Comparison of ENCODE assay signal across 1 cellular context in genomic region chr5:14421851-14422250, GRCh38.
TF ChIP-seq lines count a peak whose summit lies in the region.

No MANE protein-coding gene starts in this region.

TF ChIP-seq in IMR-90, 13 proteins besides CTCF, POLR2A, EP300 and RAD21:
- TF ChIP-seq MXI1 (IDR thresholded peaks at IDR 0.05; ENCODE audit: borderline replicate concordance, low read depth, low read length): no peak
- no peak for TF ChIP-seq FOS (IDR thresholded peaks at IDR 0.05; ENCODE audit: low read depth, low read length)
- TF ChIP-seq RFX5 (IDR thresholded peaks at IDR 0.05; ENCODE audit: low read depth, low read length): no peak
- TF ChIP-seq, protein P1, sequence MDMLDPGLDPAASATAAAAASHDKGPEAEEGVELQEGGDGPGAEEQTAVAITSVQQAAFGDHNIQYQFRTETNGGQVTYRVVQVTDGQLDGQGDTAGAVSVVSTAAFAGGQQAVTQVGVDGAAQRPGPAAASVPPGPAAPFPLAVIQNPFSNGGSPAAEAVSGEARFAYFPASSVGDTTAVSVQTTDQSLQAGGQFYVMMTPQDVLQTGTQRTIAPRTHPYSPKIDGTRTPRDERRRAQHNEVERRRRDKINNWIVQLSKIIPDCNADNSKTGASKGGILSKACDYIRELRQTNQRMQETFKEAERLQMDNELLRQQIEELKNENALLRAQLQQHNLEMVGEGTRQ (IDR thresholded peaks at IDR 0.05; ENCODE audit: low read depth, low read length): no peak
- no peak for TF ChIP-seq NFE2L2 (IDR thresholded peaks at IDR 0.05; ENCODE audit: low read depth, low read length)
- TF ChIP-seq, protein P2, sequence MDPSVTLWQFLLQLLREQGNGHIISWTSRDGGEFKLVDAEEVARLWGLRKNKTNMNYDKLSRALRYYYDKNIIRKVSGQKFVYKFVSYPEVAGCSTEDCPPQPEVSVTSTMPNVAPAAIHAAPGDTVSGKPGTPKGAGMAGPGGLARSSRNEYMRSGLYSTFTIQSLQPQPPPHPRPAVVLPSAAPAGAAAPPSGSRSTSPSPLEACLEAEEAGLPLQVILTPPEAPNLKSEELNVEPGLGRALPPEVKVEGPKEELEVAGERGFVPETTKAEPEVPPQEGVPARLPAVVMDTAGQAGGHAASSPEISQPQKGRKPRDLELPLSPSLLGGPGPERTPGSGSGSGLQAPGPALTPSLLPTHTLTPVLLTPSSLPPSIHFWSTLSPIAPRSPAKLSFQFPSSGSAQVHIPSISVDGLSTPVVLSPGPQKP (IDR thresholded peaks at IDR 0.05; ENCODE audit: borderline replicate concordance, low read depth, low read length): no peak
